ENCODE assay signal across 10 cellular contexts in genomic region chr16:21663889-21664647, GRCh38. TPM values are rescaled to one million over a fixed set of nuclear protein-coding genes. Genes with fewer than 3 reads are reported as not detected.
A peak's percentile ranks its signal among the peaks of the same experiment; 100 is the strongest.
DNase-seq lines count a peak whose midpoint lies in the region; ATAC-seq, FAIRE-seq and TF ChIP-seq lines count a peak whose summit lies in the region.
"Had no signal": no experiment of that assay in that cellular context is flagged by ENCODE, and none has a peak within 500 bp of the region (broad histone marks: within the 10 kb centered on the region; RNA-seq: fewer than 3 reads in every experiment).

Gene OTOA (plus strand): TSS chr16:21663968. CDS start chr16:21678515, 14,547 bp downstream.

- peak within 1 kb of the TSS; percentile 12 to 64 (median 39) for H3K4me3 ChIP-seq in breast epithelium

- CTCF ChIA-PET in MCF 10A (lab: Yijun Ruan, JAX): interaction anchor here (1.4 kb wide), 1 partner anchor 44 kb away, joined by 8 read pairs; no protein-coding TSS in a partner anchor

- peaks cover 0 to 4% of the 10 kb centered on the region in 2 donors for H3K4me1 ChIP-seq in breast epithelium

- H3K36me3 Mint-ChIP-seq in MCF 10A (ENCODE audit: insufficient read depth, unreplicated experiment): peaks cover 4% of the 10 kb centered on the region
- peaks cover 0 to 2% (median 0%) of the 10 kb centered on the region in 3 donors for H3K36me3 Mint-ChIP-seq in immature natural killer cell
- peaks cover 4% of the 10 kb centered on the region for H3K36me3 Mint-ChIP-seq in type B pancreatic cell

- intact Hi-C loops in breast epithelium (cut with DNase I; ENCODE audit: low total_unique reads) (loop anchor here (5.0 kb wide), 1 partner anchor 1078 kb away; no protein-coding TSS in a partner anchor), MCF 10A (cut with micrococcal nuclease) (no loop called here)

- no peaks in the 10 kb centered on the region for H3K9me3 Mint-ChIP-seq in MCF 10A (ENCODE audit: unreplicated experiment)
- H3K9me3 Mint-ChIP-seq in immature natural killer cell: no peaks in the 10 kb centered on the region
- H3K9me3 Mint-ChIP-seq in type B pancreatic cell: no peaks in the 10 kb centered on the region

- DNase-seq in breast epithelium (ENCODE audit: low spot score in 2 of 2): no peak
- DNase-seq in MCF 10A (ENCODE audit: unreplicated experiment): no peak
- peak; percentile 25 for DNase-seq in activated naive CD4-positive, alpha-beta T cell treated with Interleukin-2 at 50 U/mL for 16 hours
- no peak for DNase-seq in immature natural killer cell
- no peak for DNase-seq in type B pancreatic cell (ENCODE audit: extremely low spot score, unreplicated experiment)
- no peak for DNase-seq in HTR-8/SVneo (ENCODE audit: insufficient read length, low spot score)
- DNase-seq: small intestine had no signal

- BruUV-seq in MCF 10A (replicated peaks; lab: Mats Ljungman, UMichigan): no TSS peak

- no peak within 1 kb of the TSS for H3K27ac ChIP-seq in breast epithelium
- H3K27ac ChIP-seq: KMS-11 had no signal

- H3K27me3 Mint-ChIP-seq in MCF 10A (ENCODE audit: insufficient read depth, unreplicated experiment): no peaks in the 10 kb centered on the region
- H3K27me3 Mint-ChIP-seq in immature natural killer cell (ENCODE audit: low read depth in 3 of 3): peaks cover 3 to 4% (median 4%) of the 10 kb centered on the region in 3 donors
- H3K27me3 Mint-ChIP-seq in type B pancreatic cell: peaks cover 13% of the 10 kb centered on the region

- no peaks in the 10 kb centered on the region for H3K4me1 Mint-ChIP-seq in MCF 10A (ENCODE audit: insufficient read depth, unreplicated experiment)
- H3K4me1 Mint-ChIP-seq in immature natural killer cell: peaks cover 13 to 16% of the 10 kb centered on the region in 2 donors
- H3K4me1 Mint-ChIP-seq in type B pancreatic cell (ENCODE audit: unreplicated experiment): peaks cover 12% of the 10 kb centered on the region

- POLR2A ChIA-PET in MCF 10A (lab: Yijun Ruan, JAX): no interaction called here

- no peaks in the 10 kb centered on the region for H3K36me3 ChIP-seq in breast epithelium

- peaks cover 4 to 9% of the 10 kb centered on the region in 2 donors for H3K27me3 ChIP-seq in breast epithelium

- TF ChIP-seq CTCF in breast epithelium (IDR thresholded peaks at IDR 0.05): no peak
- no peak for TF ChIP-seq CTCF in MCF 10A (IDR thresholded peaks at IDR 0.05; ENCODE audit: unreplicated experiment)
- no peak for TF ChIP-seq CTCF in type B pancreatic cell (conservative IDR thresholded peaks at IDR 0.05)

- no peak for TF ChIP-seq POLR2A in breast epithelium (IDR thresholded peaks at IDR 0.05)

- H3K4me3 Mint-ChIP-seq in MCF 10A (ENCODE audit: unreplicated experiment): no peak within 1 kb of the TSS
- peak within 1 kb of the TSS; percentile 51 to 77 (median 68) for H3K4me3 Mint-ChIP-seq in immature natural killer cell
- H3K4me3 Mint-ChIP-seq in type B pancreatic cell: peak within 1 kb of the TSS; percentile 52

- H3K9me3 ChIP-seq in breast epithelium: no peaks in the 10 kb centered on the region

- H3K27ac Mint-ChIP-seq in MCF 10A (ENCODE audit: low read depth, unreplicated experiment): no peak within 1 kb of the TSS
- peak within 1 kb of the TSS in 1 of 6 donors; percentile 5 for H3K27ac Mint-ChIP-seq in immature natural killer cell
- no peak within 1 kb of the TSS for H3K27ac Mint-ChIP-seq in type B pancreatic cell

- FAIRE-seq in HTR-8/SVneo (lab: Jason Lieb, UNC): no peak
- FAIRE-seq: small intestine had no signal

- ATAC-seq in HG03159 (IDR thresholded peaks at IDR 0.05; ENCODE audit: unreplicated experiment) (no peak), HG03469 (IDR thresholded peaks at IDR 0.05; ENCODE audit: unreplicated experiment) (no peak)

RNA-seq across cellular contexts. Expression of gene OTOA, which starts in this region (rescaled TPM):
- total RNA-seq in breast epithelium: 1 to 10 TPM in 1 of 3 donors, under 1 TPM in 1, not detected in 1; 0.96 to 1.5 TPM
- total RNA-seq in MCF 10A (2022): 0.12 and 0.17 TPM in 2 replicates
- not detected for polyA plus RNA-seq in immature natural killer cell
- 0.17 TPM in 1 of 2 replicates, not detected in the other for total RNA-seq in type B pancreatic cell (ENCODE audit: low replicate concordance)
